1 cellular context compared by ENCODE assay signal in the genomic region with DNA sequence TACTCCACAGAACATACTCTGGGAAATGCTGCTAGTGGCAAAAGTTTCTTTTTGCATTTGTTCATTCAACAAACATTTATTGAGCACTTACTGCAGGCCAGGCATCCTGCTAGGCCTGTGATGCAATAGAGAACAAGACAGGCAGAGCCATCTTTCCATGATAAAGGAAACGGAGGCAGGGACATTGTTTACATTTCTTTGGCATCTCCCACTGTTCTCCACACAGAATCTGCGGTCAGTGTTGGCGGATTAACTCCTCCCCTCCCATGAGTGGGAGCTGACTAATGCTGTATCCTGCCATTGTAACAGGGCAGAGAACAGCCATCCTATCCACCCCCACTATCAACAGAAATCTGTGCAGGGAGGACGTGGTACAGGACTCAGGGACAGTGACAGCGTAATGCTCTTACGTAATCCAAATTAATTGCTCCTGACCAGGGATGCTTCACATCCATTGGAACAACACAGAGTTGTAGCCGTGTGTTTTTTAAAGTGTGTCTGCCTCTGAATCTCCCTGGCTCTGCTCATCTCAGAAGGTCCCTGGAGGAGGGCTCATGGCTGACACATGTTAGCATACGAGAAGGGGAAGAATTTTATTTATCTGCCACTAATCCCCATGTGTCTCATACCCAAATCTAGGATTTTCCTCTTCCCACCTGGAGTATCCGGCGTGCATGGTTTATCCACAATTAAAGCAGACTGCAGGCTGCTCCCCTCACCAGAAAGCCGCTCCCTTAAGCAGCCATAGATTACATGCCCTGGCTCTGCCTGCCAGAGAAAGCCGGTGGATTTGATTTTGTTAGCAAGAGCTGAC.
TF ChIP-seq lines count a peak whose summit lies in the region.

No MANE protein-coding gene starts in this region.

TF ChIP-seq in liver, 16 proteins besides CTCF, POLR2A, EP300 and RAD21 (continued from another document):
- TF ChIP-seq, protein P1, sequence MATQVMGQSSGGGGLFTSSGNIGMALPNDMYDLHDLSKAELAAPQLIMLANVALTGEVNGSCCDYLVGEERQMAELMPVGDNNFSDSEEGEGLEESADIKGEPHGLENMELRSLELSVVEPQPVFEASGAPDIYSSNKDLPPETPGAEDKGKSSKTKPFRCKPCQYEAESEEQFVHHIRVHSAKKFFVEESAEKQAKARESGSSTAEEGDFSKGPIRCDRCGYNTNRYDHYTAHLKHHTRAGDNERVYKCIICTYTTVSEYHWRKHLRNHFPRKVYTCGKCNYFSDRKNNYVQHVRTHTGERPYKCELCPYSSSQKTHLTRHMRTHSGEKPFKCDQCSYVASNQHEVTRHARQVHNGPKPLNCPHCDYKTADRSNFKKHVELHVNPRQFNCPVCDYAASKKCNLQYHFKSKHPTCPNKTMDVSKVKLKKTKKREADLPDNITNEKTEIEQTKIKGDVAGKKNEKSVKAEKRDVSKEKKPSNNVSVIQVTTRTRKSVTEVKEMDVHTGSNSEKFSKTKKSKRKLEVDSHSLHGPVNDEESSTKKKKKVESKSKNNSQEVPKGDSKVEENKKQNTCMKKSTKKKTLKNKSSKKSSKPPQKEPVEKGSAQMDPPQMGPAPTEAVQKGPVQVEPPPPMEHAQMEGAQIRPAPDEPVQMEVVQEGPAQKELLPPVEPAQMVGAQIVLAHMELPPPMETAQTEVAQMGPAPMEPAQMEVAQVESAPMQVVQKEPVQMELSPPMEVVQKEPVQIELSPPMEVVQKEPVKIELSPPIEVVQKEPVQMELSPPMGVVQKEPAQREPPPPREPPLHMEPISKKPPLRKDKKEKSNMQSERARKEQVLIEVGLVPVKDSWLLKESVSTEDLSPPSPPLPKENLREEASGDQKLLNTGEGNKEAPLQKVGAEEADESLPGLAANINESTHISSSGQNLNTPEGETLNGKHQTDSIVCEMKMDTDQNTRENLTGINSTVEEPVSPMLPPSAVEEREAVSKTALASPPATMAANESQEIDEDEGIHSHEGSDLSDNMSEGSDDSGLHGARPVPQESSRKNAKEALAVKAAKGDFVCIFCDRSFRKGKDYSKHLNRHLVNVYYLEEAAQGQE (IDR thresholded peaks at IDR 0.05): no peak
- TF ChIP-seq HNF4G (IDR thresholded peaks at IDR 0.05) (no peak), YY1 (IDR thresholded peaks at IDR 0.05) (peak; percentile 52), EGR1 (IDR thresholded peaks at IDR 0.05; ENCODE audit: low read depth in 2 of 2) (peak in 1 of 2 donors; percentile 49), FOXA2 (IDR thresholded peaks at IDR 0.05) (peak; percentile 64), FOXA1 (IDR thresholded peaks at IDR 0.05) (peak; percentile 48), RXRA (IDR thresholded peaks at IDR 0.05) (peak in 1 of 2 donors; percentile 64), SP1 (IDR thresholded peaks at IDR 0.05) (no peak), GABPA (IDR thresholded peaks at IDR 0.05 in 1 of 2, conservative IDR thresholded peaks at IDR 0.05 in 1 of 2) (no peak)
- TF ChIP-seq, protein P2, sequence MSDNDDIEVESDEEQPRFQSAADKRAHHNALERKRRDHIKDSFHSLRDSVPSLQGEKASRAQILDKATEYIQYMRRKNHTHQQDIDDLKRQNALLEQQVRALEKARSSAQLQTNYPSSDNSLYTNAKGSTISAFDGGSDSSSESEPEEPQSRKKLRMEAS (IDR thresholded peaks at IDR 0.05): no peak
- TF ChIP-seq, protein P3, sequence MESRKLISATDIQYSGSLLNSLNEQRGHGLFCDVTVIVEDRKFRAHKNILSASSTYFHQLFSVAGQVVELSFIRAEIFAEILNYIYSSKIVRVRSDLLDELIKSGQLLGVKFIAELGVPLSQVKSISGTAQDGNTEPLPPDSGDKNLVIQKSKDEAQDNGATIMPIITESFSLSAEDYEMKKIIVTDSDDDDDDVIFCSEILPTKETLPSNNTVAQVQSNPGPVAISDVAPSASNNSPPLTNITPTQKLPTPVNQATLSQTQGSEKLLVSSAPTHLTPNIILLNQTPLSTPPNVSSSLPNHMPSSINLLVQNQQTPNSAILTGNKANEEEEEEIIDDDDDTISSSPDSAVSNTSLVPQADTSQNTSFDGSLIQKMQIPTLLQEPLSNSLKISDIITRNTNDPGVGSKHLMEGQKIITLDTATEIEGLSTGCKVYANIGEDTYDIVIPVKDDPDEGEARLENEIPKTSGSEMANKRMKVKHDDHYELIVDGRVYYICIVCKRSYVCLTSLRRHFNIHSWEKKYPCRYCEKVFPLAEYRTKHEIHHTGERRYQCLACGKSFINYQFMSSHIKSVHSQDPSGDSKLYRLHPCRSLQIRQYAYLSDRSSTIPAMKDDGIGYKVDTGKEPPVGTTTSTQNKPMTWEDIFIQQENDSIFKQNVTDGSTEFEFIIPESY (IDR thresholded peaks at IDR 0.05): no peak
